7 cellular contexts compared by ENCODE assay signal in the genomic region with DNA sequence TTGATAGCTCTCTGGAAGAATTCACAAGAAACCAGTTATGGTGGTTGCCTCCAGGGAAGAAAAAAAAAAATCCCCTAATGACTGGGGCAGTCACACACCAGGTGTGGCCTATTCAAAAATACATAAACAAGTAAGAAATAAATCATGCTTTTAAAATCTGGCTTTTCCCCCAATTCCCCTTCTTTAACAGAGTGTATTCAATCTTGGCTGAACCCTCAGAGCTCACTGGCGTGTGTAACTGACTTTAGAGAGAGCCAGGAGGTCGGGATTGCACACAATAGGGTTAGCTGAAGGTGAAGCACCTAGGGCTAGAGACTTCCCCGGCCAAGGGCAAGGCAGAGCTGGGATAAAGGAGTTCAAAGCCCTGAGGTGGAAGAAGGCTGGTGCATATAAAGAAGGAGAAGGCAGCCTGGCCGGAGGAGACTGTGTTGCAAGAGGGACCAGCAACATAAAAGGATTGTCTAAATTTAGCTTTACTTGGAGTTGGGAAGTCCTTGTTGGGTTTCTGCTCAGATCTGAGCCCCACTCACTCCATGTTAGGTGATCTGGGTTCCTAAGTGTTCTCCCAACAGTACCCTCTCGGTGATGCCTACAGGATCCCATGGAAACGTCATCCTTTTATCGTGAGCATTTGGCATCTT. TPM values are rescaled to one million over a fixed set of nuclear protein-coding genes. Genes with fewer than 3 reads are reported as not detected.
DNase-seq lines count a peak whose midpoint lies in the region; ATAC-seq, FAIRE-seq and TF ChIP-seq lines count a peak whose summit lies in the region.

No MANE protein-coding gene starts in this region.

- POLR2A ChIA-PET in GM12878 (lab: Charles Lee) = interaction anchor here (0.6 to 14.0 kb wide), 15 partner anchors 8 to 221 kb away, joined by 3 to 270 read pairs (median 4); a partner anchor contains a TSS

- H3K9ac ChIP-seq in GM12878 (ENCODE audit: control insufficient read depth, insufficient read depth, low read length) = peak overlapping the region; percentile 66

- no peaks in the 10 kb centered on the region for H3K9me3 Mint-ChIP-seq in stimulated activated effector memory CD8-positive, alpha-beta T cell treated with anti-CD3 and anti-CD28 coated beads, Interleukin-12 subunit alpha, Interleukin-12 subunit beta, amount 100 ng/mL, for 72 hours

- H3K36me3 Mint-ChIP-seq in stimulated activated effector memory CD8-positive, alpha-beta T cell treated with anti-CD3 and anti-CD28 coated beads, Interleukin-12 subunit alpha, Interleukin-12 subunit beta, amount 100 ng/mL, for 72 hours = peaks cover 45% of the 10 kb centered on the region

- H3K9me3 ChIP-seq in GM12878 (replicated peaks; ENCODE audit: control insufficient read depth, insufficient read depth, low read length) = no peaks in the 10 kb centered on the region

- 0% methylated on average over 7 of the region's 7 CpGs for WGBS in GM12878 (ENCODE audit: insufficient coverage, insufficient replicate concordance, low lambda C conversion rate, missing lambda C conversion rate)

- in situ Hi-C loops in GM18951 (cut with MboI; ENCODE audit: low sequenced_read_pairs, unreplicated experiment) = no loop called here
- in situ Hi-C loops in GM12878 (cut with MboI) = no loop called here

- peak overlapping the region; percentile 99 for H3K27ac Mint-ChIP-seq in stimulated activated effector memory CD8-positive, alpha-beta T cell treated with anti-CD3 and anti-CD28 coated beads, Interleukin-12 subunit alpha, Interleukin-12 subunit beta, amount 100 ng/mL, for 72 hours

- H3K4me3 Mint-ChIP-seq in stimulated activated effector memory CD8-positive, alpha-beta T cell treated with anti-CD3 and anti-CD28 coated beads, Interleukin-12 subunit alpha, Interleukin-12 subunit beta, amount 100 ng/mL, for 72 hours = peak overlapping the region; percentile 61

- H3K4me3 ChIP-seq in GM12878 = peak overlapping the region; percentile 59

- H2AFZ ChIP-seq in GM12878 (ENCODE audit: control insufficient read depth, low read depth, low read length) = no peak overlapping the region

- peak; percentile 88 for DNase-seq in GM12878 (ENCODE audit: low read depth, low spot score)
- peak in 1 of 2 donors; percentile 56 for DNase-seq in stimulated activated effector memory CD8-positive, alpha-beta T cell treated with anti-CD3 and anti-CD28 coated beads, Interleukin-12 subunit alpha, Interleukin-12 subunit beta, amount 100 ng/mL, for 72 hours (ENCODE audit: low spot score in 2 of 2)
- DNase-seq in NCI-H510A treated with DMSO at 0.1 percent for 48 hours (lab: John Stamatoyannopoulos, UW) = no peak
- no peak for DNase-seq in GM10266 (ENCODE audit: extremely low spot score)
- no peak for DNase-seq in activated gamma-delta T cell treated with Interleukin-2 at 50 U/mL for 16 hours

- intact Hi-C loops in GM12878 (cut with micrococcal nuclease; ENCODE audit: unreplicated experiment) = loop anchor here (1.0 to 2.0 kb wide), 2 partner anchors 31 to 34 kb away; no protein-coding TSS in a partner anchor

- CTCF ChIA-PET in GM12878 (lab: Yijun Ruan, JAX) = interaction anchor here (1.0 to 2.2 kb wide), 5 partner anchors 11 to 30 kb away, joined by 3 to 7 read pairs (median 5); no protein-coding TSS in a partner anchor

- peaks cover 85% of the 10 kb centered on the region for H3K4me1 Mint-ChIP-seq in stimulated activated effector memory CD8-positive, alpha-beta T cell treated with anti-CD3 and anti-CD28 coated beads, Interleukin-12 subunit alpha, Interleukin-12 subunit beta, amount 100 ng/mL, for 72 hours

- BruUV-seq in GM12878 (replicated peaks; lab: Mats Ljungman, UMichigan) = TSS peak; percentile 95

- TF ChIP-seq EP300 in GM12878 (IDR thresholded peaks at IDR 0.05; ENCODE audit: borderline replicate concordance in 1 of 2, control insufficient read depth in 1 of 2, low read depth in 2 of 2, low read length in 2 of 2) = peak; percentile 9 to 85; a peak in 2 of 4 replicates

- SMC1A ChIA-PET in GM12878 (lab: Charles Lee; ENCODE audit: uncharacterized antibody, unreplicated experiment) = interaction anchor here (0.5 to 28.7 kb wide), 14 partner anchors 8 to 136 kb away, joined by 3 to 763 read pairs (median 7); no protein-coding TSS in a partner anchor

- H3K27ac ChIP-seq in GM12878 (ENCODE audit: control insufficient read depth, insufficient read depth) = peak overlapping the region; percentile 83

- peak overlapping the region; percentile 98 for H3K4me2 ChIP-seq in GM12878 (ENCODE audit: control insufficient read depth, insufficient read depth)

- no peak for TF ChIP-seq CTCF in GM12878 (IDR thresholded peaks at IDR 0.05 in 2 of 3, conservative IDR thresholded peaks at IDR 0.05 in 1 of 3; ENCODE audit: control insufficient read depth in 2 of 3, extremely low read depth in 1 of 3, insufficient read depth in 1 of 3, low read depth in 3 of 3, low read length in 3 of 3)
- TF ChIP-seq CTCF in GM10266 (IDR thresholded peaks at IDR 0.05; ENCODE audit: control insufficient read depth, insufficient read depth, low read depth, missing control alignments) = no peak

- peaks cover 2% of the 10 kb centered on the region; the same call in 1 of the 2 replicates for H4K20me1 ChIP-seq in GM12878 (ENCODE audit: control insufficient read depth, insufficient read depth)

- H3K4me1 ChIP-seq in GM12878 (ENCODE audit: control insufficient read depth, insufficient read depth, low read length) = peaks cover 92% of the 10 kb centered on the region

- RAD21 ChIA-PET in GM12878 (lab: Charles Lee; ENCODE audit: unreplicated experiment) = interaction anchor here (0.8 to 17.1 kb wide), 15 partner anchors 9 to 136 kb away, joined by 3 to 418 read pairs (median 5); a partner anchor contains a TSS

- no peak for TF ChIP-seq RAD21 in GM12878 (IDR thresholded peaks at IDR 0.05; ENCODE audit: insufficient read depth, low read depth, low read length)

- ATAC-seq in HG02970 (IDR thresholded peaks at IDR 0.05; ENCODE audit: low FRiP score, unreplicated experiment) = peak; percentile 39
- ATAC-seq in GM12878 = peak; percentile 47
- peak; percentile 68 for ATAC-seq in stimulated activated effector memory CD8-positive, alpha-beta T cell treated with anti-CD3 and anti-CD28 coated beads, Interleukin-12 subunit alpha, Interleukin-12 subunit beta, amount 100 ng/mL, for 72 hours

- H3K36me3 ChIP-seq in GM12878 (ENCODE audit: control insufficient read depth in 2 of 2, insufficient read depth in 2 of 2, low read length in 1 of 2) = peaks cover 7 to 45% of the 10 kb centered on the region in 2 experiments; a peak in 2 of 4 replicates

- H3K27me3 ChIP-seq in GM12878 (replicated peaks in 1 of 2; ENCODE audit: control insufficient read depth in 2 of 2, insufficient read depth in 2 of 2, low read length in 1 of 2) = no peaks in the 10 kb centered on the region

- TF ChIP-seq POLR2A in GM18951 (IDR thresholded peaks at IDR 0.05; ENCODE audit: extremely low read depth, insufficient read depth, insufficient read length) (peak; percentile 49), GM12878 (IDR thresholded peaks at IDR 0.05; ENCODE audit: low read depth, low read length) (peak; percentile 58)

- no peak for FAIRE-seq in GM12878 (lab: Jason Lieb, UNC)

- peaks cover 98% of the 10 kb centered on the region for H3K79me2 ChIP-seq in GM12878 (ENCODE audit: control insufficient read depth, insufficient read depth, low read length)

TF ChIP-seq in GM12878, 131 proteins besides CTCF, POLR2A, EP300 and RAD21 (continues in another document):
- no peak for TF ChIP-seq MYB (IDR thresholded peaks at IDR 0.05; ENCODE audit: borderline replicate concordance, low read depth, low read length)
- TF ChIP-seq TBL1XR1 (IDR thresholded peaks at IDR 0.05; ENCODE audit: low read depth, low read length) = peak; percentile 50; the same call in 1 of the 2 replicates
- TF ChIP-seq EED (IDR thresholded peaks at IDR 0.05; ENCODE audit: low read depth) = peak; percentile 74; the same call in 1 of the 2 replicates

RNA-seq across cellular contexts. Expression of a gene that starts 19.7 kb away (rescaled TPM):
- 1,139 and 1,239 TPM in 2 replicates for total RNA-seq in GM12878 (2013; cell fraction: nucleolus; rRNA removed)
- total RNA-seq in GM12878 (2014; rRNA removed) (167 and 204 TPM in 2 replicates), GM12878 (2014; rRNA removed; fragmentation: Illumina TruSeq; extraction: Trizol) (277 and 283 TPM in 2 replicates), GM12878 (2021) (353 and 356 TPM in 2 replicates)
- polyA plus RNA-seq in GM12878 (2011; ENCODE audit: low read depth) = 193 TPM
- polyA plus RNA-seq in GM12878 (2011; rRNA removed) (188 and 268 TPM in 2 replicates), GM12878 (2014; fragmentation: Illumina TruSeq; extraction: Trizol) (258 and 290 TPM in 2 replicates), GM12878 (2014; fragmentation: Nextera tagmentation; extraction: Ambion mirVana) (10 to 100 TPM; 64.5 to 80.5 TPM), GM12878 (2014; rRNA removed) (180 and 208 TPM in 2 replicates), GM12878 (2016; fragmentation: Nextera tagmentation; extraction: Ambion mirVana) (100 to 1,000 TPM; 165 to 170 TPM)
- polyA plus RNA-seq in GM12878 (2011; cell fraction: cytosol; rRNA removed) = 82.5 and 118 TPM in 2 replicates
- 111 and 142 TPM in 2 replicates for polyA plus RNA-seq in GM12878 (2011; cell fraction: nucleus; rRNA removed)
- polyA plus RNA-seq in GM12878 (2012) = 288 and 297 TPM in 2 replicates
- 163 and 327 TPM in 2 replicates for polyA minus RNA-seq in GM12878 (2011; rRNA and poly(A)+ RNA removed)
- 124 and 136 TPM in 2 replicates for polyA minus RNA-seq in GM12878 (2011; cell fraction: cytosol; rRNA and poly(A)+ RNA removed)
- polyA minus RNA-seq in GM12878 (2011; cell fraction: nucleus; rRNA and poly(A)+ RNA removed) = 73.0 and 135 TPM in 2 replicates

RNA-seq across cellular contexts. Expression of a gene that starts 30.4 kb away (rescaled TPM):
- 50.0 and 61.3 TPM in 2 replicates for total RNA-seq in GM12878 (2013; cell fraction: nucleolus; rRNA removed)
- 10.1 and 10.3 TPM in 2 replicates for total RNA-seq in GM12878 (2014; rRNA removed)
- total RNA-seq in GM12878 (2014; rRNA removed; fragmentation: Illumina TruSeq; extraction: Trizol) = 9.9 and 10.0 TPM in 2 replicates
- 14.9 and 16.6 TPM in 2 replicates for total RNA-seq in GM12878 (2021)
- polyA plus RNA-seq in GM12878 (2011; ENCODE audit: low read depth) = 10.6 TPM
- polyA plus RNA-seq in GM12878 (2011; rRNA removed) = 21.4 and 23.2 TPM in 2 replicates
- polyA plus RNA-seq in GM12878 (2011; cell fraction: cytosol; rRNA removed) = 11.0 and 12.5 TPM in 2 replicates
- 19.9 and 23.2 TPM in 2 replicates for polyA plus RNA-seq in GM12878 (2011; cell fraction: nucleus; rRNA removed)
- polyA plus RNA-seq in GM12878 (2012) = 14.5 and 22.9 TPM in 2 replicates
- polyA plus RNA-seq in GM12878 (2014; fragmentation: Illumina TruSeq; extraction: Trizol) = 13.2 and 14.0 TPM in 2 replicates
- polyA plus RNA-seq in GM12878 (2014; fragmentation: Nextera tagmentation; extraction: Ambion mirVana) = 1 to 10 TPM; 2.7 to 2.9 TPM
- 10.0 and 11.2 TPM in 2 replicates for polyA plus RNA-seq in GM12878 (2014; rRNA removed)
- polyA plus RNA-seq in GM12878 (2016; fragmentation: Nextera tagmentation; extraction: Ambion mirVana) = 10 to 100 TPM in 1 of 2 experiments, 1 to 10 TPM in 1; 6.3 to 10.9 TPM
- 22.1 and 23.7 TPM in 2 replicates for polyA minus RNA-seq in GM12878 (2011; rRNA and poly(A)+ RNA removed)
- polyA minus RNA-seq in GM12878 (2011; cell fraction: cytosol; rRNA and poly(A)+ RNA removed) = 7.4 and 18.3 TPM in 2 replicates
- polyA minus RNA-seq in GM12878 (2011; cell fraction: nucleus; rRNA and poly(A)+ RNA removed) = 10.5 and 20.3 TPM in 2 replicates
